11 cellular contexts compared by ENCODE assay signal in the genomic region with DNA sequence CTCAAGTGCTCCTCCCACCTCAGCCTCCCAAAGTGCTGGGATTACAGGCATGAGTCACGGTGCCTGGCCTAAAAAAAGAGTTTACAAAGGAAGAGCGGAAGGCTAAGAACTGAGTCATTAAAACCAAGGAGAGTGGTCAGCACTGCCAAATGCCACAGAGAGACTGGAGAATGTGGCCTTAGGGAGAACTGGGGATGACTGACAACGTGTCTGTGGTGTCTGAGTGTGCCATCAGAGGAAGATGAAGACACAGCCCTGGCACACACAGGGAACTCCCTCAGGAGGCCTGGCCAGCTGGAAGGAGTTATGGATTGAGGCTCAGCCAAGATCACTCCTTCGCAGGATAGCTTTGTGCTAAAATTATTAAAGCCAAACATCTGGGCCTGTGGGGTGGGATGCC.
DNase-seq lines count a peak whose midpoint lies in the region; ATAC-seq lines count a peak whose summit lies in the region.
"Had no signal": no experiment of that assay in that cellular context is flagged by ENCODE, and none has a peak within 500 bp of the region (broad histone marks: within the 10 kb centered on the region; RNA-seq: fewer than 3 reads in every experiment).

No MANE protein-coding gene starts in this region.

- ATAC-seq in HG03460 (IDR thresholded peaks at IDR 0.05; ENCODE audit: unreplicated experiment), result no peak

- DNase-seq in AG08396 (ENCODE audit: low spot score) (peak; percentile 93), LoVo (ENCODE audit: low spot score) (peak; percentile 74), brain pericyte (ENCODE audit: low read depth, low spot score) (peak; percentile 60), kidney glomerular epithelial cell (lab: John Stamatoyannopoulos, UW) (peak; percentile 92), HUDEP-2 (lab: John Stamatoyannopoulos, UW; ENCODE audit: unreplicated experiment in 76 of 76) (no peak)
- no peak for DNase-seq in activated T-cell treated with anti-CD3 and anti-CD28 coated beads, Interleukin-2, amount 50 U/mL, for 48 hours
- no peak for DNase-seq in NK-92 treated with Interleukin-12 subunit alpha and Interleukin-12 subunit beta, amount 100 ng/mL, for 24 hours (lab: John Stamatoyannopoulos, UW)
- DNase-seq: activated gamma-delta T cell treated with Interleukin-2 at 50 U/mL for 16 hours, DMS53, SHP77 treated with DMSO at 0.1 percent for 48 hours had no signal

Comparison
In these comparisons a context has a peak if more than half of its experiments do, and no peak if none do; other contexts are left out.
1. DNase-seq: peak in AG08396 (single experiment), LoVo (single experiment), brain pericyte (single experiment) and kidney glomerular epithelial cell (single experiment); none in HUDEP-2 (0 of 76), activated T-cell treated with anti-CD3 and anti-CD28 coated beads, Interleukin-2, amount 50 U/mL, for 48 hours (0 of 2) and NK-92 treated with Interleukin-12 subunit alpha and Interleukin-12 subunit beta, amount 100 ng/mL, for 24 hours (single experiment).